In genomic region chr20:404088-404487, GRCh38 we compare ENCODE assay signal across 15 cellular contexts. TPM values are rescaled to one million over a fixed set of nuclear protein-coding genes. Genes with fewer than 3 reads are reported as not detected.
A peak's percentile ranks its signal among the peaks of the same experiment; 100 is the strongest.
DNase-seq lines count a peak whose midpoint lies in the region; ATAC-seq and TF ChIP-seq lines count a peak whose summit lies in the region.
"Had no signal": no experiment of that assay in that cellular context is flagged by ENCODE, and none has a peak within 500 bp of the region (broad histone marks: within the 10 kb centered on the region; RNA-seq: fewer than 3 reads in every experiment).

No MANE protein-coding gene starts in this region.

- peaks cover 34% of the 10 kb centered on the region for H3K4me1 ChIP-seq in Caco-2
- H3K4me1 ChIP-seq in PC-9 (replicated peaks; ENCODE audit: insufficient read depth): peaks cover 37% of the 10 kb centered on the region
- peaks cover 25% of the 10 kb centered on the region for H3K4me1 ChIP-seq in Karpas-422 (ENCODE audit: low read length)

- H3K4me1 Mint-ChIP-seq in activated T-cell treated with anti-CD3 and anti-CD28 coated beads, Interleukin-2, amount 50 U/mL, for 72 hours (ENCODE audit: low read depth): peaks cover 51% of the 10 kb centered on the region
- peaks cover 26% of the 10 kb centered on the region for H3K4me1 Mint-ChIP-seq in activated T-cell treated with anti-CD3 and anti-CD28 coated beads, Interleukin-2, amount 50 U/mL, for 4 hours (ENCODE audit: low read depth)
- H3K4me1 Mint-ChIP-seq in Caco-2 (ENCODE audit: low read depth, unreplicated experiment): peaks cover 36% of the 10 kb centered on the region
- H3K4me1 Mint-ChIP-seq in neural crest cell: peaks cover 26% of the 10 kb centered on the region

- H3K9ac ChIP-seq in Karpas-422 (ENCODE audit: low read length): no peak overlapping the region

- POLR2A ChIA-PET in Caco-2 (lab: Charles Lee) (no interaction called here), PC-9 (lab: Charles Lee; ENCODE audit: unreplicated experiment) (no interaction called here)

- CTCF ChIA-PET in Caco-2 (lab: Charles Lee) (interaction anchor here (1.2 kb wide), 1 partner anchor 28 kb away, joined by 4 read pairs; no protein-coding TSS in a partner anchor), PC-9 (lab: Charles Lee) (no interaction called here)

- no peak for DNase-seq in activated T-cell treated with anti-CD3 and anti-CD28 coated beads, Interleukin-2, amount 50 U/mL, for 72 hours
- DNase-seq in activated T-cell treated with anti-CD3 and anti-CD28 coated beads, Interleukin-2, amount 50 U/mL, for 4 hours: no peak
- DNase-seq in Caco-2: no peak
- no peak for DNase-seq in PC-9
- no peak for DNase-seq in neural crest cell (ENCODE audit: low read depth, low spot score)
- DNase-seq in UCSD-AML1 (lab: John Stamatoyannopoulos, UW; ENCODE audit: unreplicated experiment): no peak
- DNase-seq in Karpas-422: no peak
- DNase-seq: 8988T; ACHN; C1 segment of cervical spinal cord; CD4-positive, alpha-beta T cell; GF-D8; GOT3; H9 had no signal

- H3K27ac Mint-ChIP-seq in activated T-cell treated with anti-CD3 and anti-CD28 coated beads, Interleukin-2, amount 50 U/mL, for 72 hours: peak overlapping the region; percentile 64
- H3K27ac Mint-ChIP-seq in Caco-2 (ENCODE audit: unreplicated experiment) (peak overlapping the region; percentile 98), neural crest cell (ENCODE audit: unreplicated experiment) (no peak overlapping the region)
- H3K27ac Mint-ChIP-seq: CD4-positive, alpha-beta T cell; H9 had no signal

- H3K9me3 Mint-ChIP-seq in activated T-cell treated with anti-CD3 and anti-CD28 coated beads, Interleukin-2, amount 50 U/mL, for 72 hours: peaks cover 2 to 4% of the 10 kb centered on the region in 2 donors
- H3K9me3 Mint-ChIP-seq in activated T-cell treated with anti-CD3 and anti-CD28 coated beads, Interleukin-2, amount 50 U/mL, for 4 hours: no peaks in the 10 kb centered on the region
- H3K9me3 Mint-ChIP-seq in Caco-2 (ENCODE audit: unreplicated experiment) (no peaks in the 10 kb centered on the region), neural crest cell (peaks cover 3% of the 10 kb centered on the region)
- H3K9me3 Mint-ChIP-seq: CD4-positive, alpha-beta T cell had no signal

- H3K9me2 ChIP-seq in PC-9 (ENCODE audit: insufficient read depth): no peaks in the 10 kb centered on the region
- no peaks in the 10 kb centered on the region for H3K9me2 ChIP-seq in Karpas-422 (replicated peaks; ENCODE audit: insufficient read depth, low read length)

- ATAC-seq in activated T-cell treated with anti-CD3 and anti-CD28 coated beads, Interleukin-2, amount 50 U/mL, for 72 hours (replicated peaks in 1 of 2): no peak
- ATAC-seq in activated T-cell treated with anti-CD3 and anti-CD28 coated beads, Interleukin-2, amount 50 U/mL, for 4 hours: no peak
- ATAC-seq in HG03039 (IDR thresholded peaks at IDR 0.05; ENCODE audit: unreplicated experiment): no peak

- H3K79me2 ChIP-seq in PC-9 (ENCODE audit: low read depth) (peaks cover 10% of the 10 kb centered on the region), Karpas-422 (ENCODE audit: low read length) (peaks cover 10% of the 10 kb centered on the region)

- H3K4me2 ChIP-seq in PC-9 (no peak overlapping the region), Karpas-422 (ENCODE audit: low read depth, low read length, poor library complexity, severe bottlenecking) (no peak overlapping the region)

- peaks cover 53% of the 10 kb centered on the region for H3F3A ChIP-seq in PC-9 (ENCODE audit: insufficient read depth, low read depth)

- BruUV-seq in Caco-2 (replicated peaks; lab: Mats Ljungman, UMichigan) (no TSS peak), PC-9 (replicated peaks; lab: Mats Ljungman, UMichigan) (no TSS peak)

- no peaks in the 10 kb centered on the region for H3K27me3 ChIP-seq in Caco-2 (replicated peaks; ENCODE audit: control insufficient read depth, insufficient read depth, low read length)
- H3K27me3 ChIP-seq in PC-9 (ENCODE audit: insufficient read depth, low read depth): no peaks in the 10 kb centered on the region
- H3K27me3 ChIP-seq in Karpas-422 (ENCODE audit: low read length): no peaks in the 10 kb centered on the region

- H3K27ac ChIP-seq in PC-9 (peak overlapping the region; percentile 96; the same call in 1 of the 2 replicates), Karpas-422 (ENCODE audit: low read length) (no peak overlapping the region)

- H2AFZ ChIP-seq in PC-9: no peak overlapping the region
- H2AFZ ChIP-seq in Karpas-422 (ENCODE audit: low read length): no peak overlapping the region

- H3K27me3 Mint-ChIP-seq in activated T-cell treated with anti-CD3 and anti-CD28 coated beads, Interleukin-2, amount 50 U/mL, for 72 hours (ENCODE audit: low read depth): no peaks in the 10 kb centered on the region
- no peaks in the 10 kb centered on the region for H3K27me3 Mint-ChIP-seq in activated T-cell treated with anti-CD3 and anti-CD28 coated beads, Interleukin-2, amount 50 U/mL, for 4 hours (ENCODE audit: low read depth)
- no peaks in the 10 kb centered on the region for H3K27me3 Mint-ChIP-seq in Caco-2 (ENCODE audit: insufficient read depth, unreplicated experiment)
- no peaks in the 10 kb centered on the region for H3K27me3 Mint-ChIP-seq in neural crest cell (ENCODE audit: low read depth)
- H3K27me3 Mint-ChIP-seq: CD4-positive, alpha-beta T cell had no signal

- H3K4me3 Mint-ChIP-seq in activated T-cell treated with anti-CD3 and anti-CD28 coated beads, Interleukin-2, amount 50 U/mL, for 72 hours: no peak overlapping the region
- no peak overlapping the region for H3K4me3 Mint-ChIP-seq in activated T-cell treated with anti-CD3 and anti-CD28 coated beads, Interleukin-2, amount 50 U/mL, for 4 hours
- H3K4me3 Mint-ChIP-seq in Caco-2 (ENCODE audit: unreplicated experiment) (no peak overlapping the region), neural crest cell (peak overlapping the region; percentile 73)
- H3K4me3 Mint-ChIP-seq: CD4-positive, alpha-beta T cell; H9 had no signal

- H3K4me3 ChIP-seq in Caco-2 (ENCODE audit: low read depth, low read length) (no peak overlapping the region), PC-9 (no peak overlapping the region), Karpas-422 (ENCODE audit: low read length) (no peak overlapping the region)

- TF ChIP-seq CTCF in Caco-2 (IDR thresholded peaks at IDR 0.05; ENCODE audit: insufficient read depth in 1 of 2, low read depth in 1 of 2, low read length in 1 of 2, severe bottlenecking in 1 of 2, unreplicated experiment in 1 of 2) (no peak), PC-9 (conservative IDR thresholded peaks at IDR 0.05) (no peak), neural crest cell (conservative IDR thresholded peaks at IDR 0.05) (no peak)

- H3K36me3 ChIP-seq in Caco-2 (ENCODE audit: control insufficient read depth, insufficient read depth, low read length) (no peaks in the 10 kb centered on the region), PC-9 (ENCODE audit: low read depth) (no peaks in the 10 kb centered on the region), Karpas-422 (ENCODE audit: insufficient read depth, low read length) (no peaks in the 10 kb centered on the region)

- H3K36me3 Mint-ChIP-seq in activated T-cell treated with anti-CD3 and anti-CD28 coated beads, Interleukin-2, amount 50 U/mL, for 72 hours (ENCODE audit: insufficient read depth in 2 of 2): peaks cover 5 to 14% of the 10 kb centered on the region in 2 donors
- peaks cover under 1% of the 10 kb centered on the region for H3K36me3 Mint-ChIP-seq in activated T-cell treated with anti-CD3 and anti-CD28 coated beads, Interleukin-2, amount 50 U/mL, for 4 hours (ENCODE audit: insufficient read depth)
- peaks cover 40% of the 10 kb centered on the region for H3K36me3 Mint-ChIP-seq in Caco-2 (ENCODE audit: insufficient read depth, unreplicated experiment)
- H3K36me3 Mint-ChIP-seq in neural crest cell (ENCODE audit: low read depth): no peaks in the 10 kb centered on the region

- H4K20me1 ChIP-seq in PC-9 (ENCODE audit: insufficient read depth) (no peaks in the 10 kb centered on the region), Karpas-422 (ENCODE audit: insufficient read depth, low read depth, low read length) (no peaks in the 10 kb centered on the region)

- intact Hi-C loops in Caco-2 (cut with micrococcal nuclease; ENCODE audit: unreplicated experiment) (loop anchor here (5.0 kb wide), 1 partner anchor 58 kb away; the partner anchor contains the start of gene TBC1D20), PC-9 (cut with micrococcal nuclease; ENCODE audit: unreplicated experiment) (no loop called here)

- H3K9me3 ChIP-seq in Caco-2 (no peaks in the 10 kb centered on the region), PC-9 (ENCODE audit: insufficient read depth, low read depth) (peaks cover 7% of the 10 kb centered on the region; the same call in 1 of the 2 replicates), Karpas-422 (ENCODE audit: low read length) (no peaks in the 10 kb centered on the region)

RNA-seq across cellular contexts. Expression of gene RBCK1, which starts 4.0 kb away (rescaled TPM):
- total RNA-seq in activated T-cell treated with anti-CD3 and anti-CD28 coated beads, Interleukin-2, amount 50 U/mL, for 72 hours: 100 to 1,000 TPM; 176 to 198 TPM
- total RNA-seq in activated T-cell treated with anti-CD3 and anti-CD28 coated beads, Interleukin-2, amount 50 U/mL, for 4 hours: 100 to 1,000 TPM in 2 of 3 donors, 10 to 100 TPM in 1; 87.1 to 104 (median 103) TPM
- 103 and 111 TPM in 2 replicates for total RNA-seq in Caco-2 (2022)
- 176 and 212 TPM in 2 replicates for total RNA-seq in PC-9 (2021)
- 62.4 and 65.2 TPM in 2 replicates for total RNA-seq in neural crest cell
- total RNA-seq in Karpas-422 (2014; rRNA removed; shearing (Covaris generic); ENCODE audit: low replicate concordance): 96.6 and 142 TPM in 2 replicates

RNA-seq across cellular contexts. Expression of gene TRIB3, which starts 23.5 kb away (rescaled TPM):
- 100 to 1,000 TPM; 165 to 281 TPM for total RNA-seq in activated T-cell treated with anti-CD3 and anti-CD28 coated beads, Interleukin-2, amount 50 U/mL, for 72 hours
- total RNA-seq in activated T-cell treated with anti-CD3 and anti-CD28 coated beads, Interleukin-2, amount 50 U/mL, for 4 hours: 10 to 100 TPM; 34.6 to 45.2 (median 37.0) TPM
- total RNA-seq in Caco-2 (2022): 113 and 132 TPM in 2 replicates
- total RNA-seq in PC-9 (2021): 81.0 and 82.0 TPM in 2 replicates
- total RNA-seq in neural crest cell: 12.5 and 14.4 TPM in 2 replicates
- total RNA-seq in Karpas-422 (2014; rRNA removed; shearing (Covaris generic); ENCODE audit: low replicate concordance): 122 and 197 TPM in 2 replicates

RNA-seq across cellular contexts. Expression of gene NRSN2, which starts 57.2 kb away (rescaled TPM):
- total RNA-seq in activated T-cell treated with anti-CD3 and anti-CD28 coated beads, Interleukin-2, amount 50 U/mL, for 72 hours: 10 to 100 TPM; 12.9 to 14.7 TPM
- 1 to 10 TPM; 2.7 to 3.2 (median 2.8) TPM for total RNA-seq in activated T-cell treated with anti-CD3 and anti-CD28 coated beads, Interleukin-2, amount 50 U/mL, for 4 hours
- 24.6 and 27.5 TPM in 2 replicates for total RNA-seq in Caco-2 (2022)
- total RNA-seq in PC-9 (2021): 15.0 and 16.5 TPM in 2 replicates
- 42.0 and 44.4 TPM in 2 replicates for total RNA-seq in neural crest cell
- total RNA-seq in Karpas-422 (2014; rRNA removed; shearing (Covaris generic); ENCODE audit: low replicate concordance): 18.2 and 28.3 TPM in 2 replicates

RNA-seq across cellular contexts. Expression of gene TBC1D20, which starts 58.2 kb away (rescaled TPM):
- total RNA-seq in activated T-cell treated with anti-CD3 and anti-CD28 coated beads, Interleukin-2, amount 50 U/mL, for 72 hours: 10 to 100 TPM; 26.7 to 28.2 TPM
- total RNA-seq in activated T-cell treated with anti-CD3 and anti-CD28 coated beads, Interleukin-2, amount 50 U/mL, for 4 hours: 10 to 100 TPM; 21.2 to 25.5 (median 23.9) TPM
- total RNA-seq in Caco-2 (2022) (30.0 and 35.8 TPM in 2 replicates), PC-9 (2021) (27.8 and 32.8 TPM in 2 replicates), neural crest cell (30.4 and 33.3 TPM in 2 replicates)
- total RNA-seq in Karpas-422 (2014; rRNA removed; shearing (Covaris generic); ENCODE audit: low replicate concordance): 26.1 and 33.9 TPM in 2 replicates
